7 cellular contexts compared by ENCODE assay signal in the genomic region with DNA sequence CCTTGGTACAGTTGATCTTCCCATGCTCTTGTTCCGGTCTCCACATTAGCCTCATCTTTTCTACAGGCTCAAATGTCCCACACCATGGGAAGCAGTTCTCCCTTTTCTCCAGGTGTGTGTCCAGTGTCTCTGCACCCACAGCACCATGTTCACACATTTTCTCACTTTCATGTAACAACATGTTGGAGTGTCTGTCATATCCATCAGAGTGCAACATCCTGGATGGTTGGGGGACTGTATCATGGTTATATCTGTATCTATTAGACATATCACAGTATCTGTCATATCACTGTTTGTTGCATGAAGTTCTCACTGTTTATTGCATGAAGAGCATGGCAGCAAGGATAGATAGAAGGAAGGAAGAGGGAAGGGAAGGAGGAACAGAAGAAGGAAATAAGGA.
"Had no signal": no experiment of that assay in that cellular context is flagged by ENCODE, and none has a peak within 500 bp of the region (broad histone marks: within the 10 kb centered on the region; RNA-seq: fewer than 3 reads in every experiment).

No MANE protein-coding gene starts in this region.

- H3K4me3 ChIP-seq: GM23248 had no signal

- H3K4me1 Mint-ChIP-seq: IgD-negative memory B cell had no signal

- H2AFZ ChIP-seq: GM23248 had no signal

- H3K27ac ChIP-seq: GM23248, HL-60 had no signal

- H3K4me3 Mint-ChIP-seq: IgD-negative memory B cell had no signal

- H3K9ac ChIP-seq: GM23248 had no signal

- H3K27me3 Mint-ChIP-seq: IgD-negative memory B cell had no signal

- H3K27ac Mint-ChIP-seq: IgD-negative memory B cell had no signal

- DNase-seq: GM23248, GOT3, H7, HCEC 1CT had no signal

- ATAC-seq: HepG2 had no signal

- H3K36me3 Mint-ChIP-seq: IgD-negative memory B cell had no signal

- FAIRE-seq: HepG2 had no signal
